In genomic region chr1:145965119-145965744, GRCh38 we compare ENCODE assay signal across 1 cellular context.
TF ChIP-seq lines count a peak whose summit lies in the region.

No MANE protein-coding gene starts in this region.

TF ChIP-seq in H1, 55 proteins besides CTCF, POLR2A, EP300 and RAD21:
- no peak for TF ChIP-seq ATF3 (IDR thresholded peaks at IDR 0.05; ENCODE audit: insufficient read depth, low read depth, low read length)
- TF ChIP-seq, protein P1, sequence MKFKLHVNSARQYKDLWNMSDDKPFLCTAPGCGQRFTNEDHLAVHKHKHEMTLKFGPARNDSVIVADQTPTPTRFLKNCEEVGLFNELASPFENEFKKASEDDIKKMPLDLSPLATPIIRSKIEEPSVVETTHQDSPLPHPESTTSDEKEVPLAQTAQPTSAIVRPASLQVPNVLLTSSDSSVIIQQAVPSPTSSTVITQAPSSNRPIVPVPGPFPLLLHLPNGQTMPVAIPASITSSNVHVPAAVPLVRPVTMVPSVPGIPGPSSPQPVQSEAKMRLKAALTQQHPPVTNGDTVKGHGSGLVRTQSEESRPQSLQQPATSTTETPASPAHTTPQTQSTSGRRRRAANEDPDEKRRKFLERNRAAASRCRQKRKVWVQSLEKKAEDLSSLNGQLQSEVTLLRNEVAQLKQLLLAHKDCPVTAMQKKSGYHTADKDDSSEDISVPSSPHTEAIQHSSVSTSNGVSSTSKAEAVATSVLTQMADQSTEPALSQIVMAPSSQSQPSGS (IDR thresholded peaks at IDR 0.05; ENCODE audit: low read length), result no peak
- no peak for TF ChIP-seq RBBP5 (IDR thresholded peaks at IDR 0.05; ENCODE audit: borderline replicate concordance, low read depth, low read length)
- no peak for TF ChIP-seq RFX5 (IDR thresholded peaks at IDR 0.05; ENCODE audit: borderline replicate concordance, low read depth, low read length)
- TF ChIP-seq SP1 (IDR thresholded peaks at IDR 0.05; ENCODE audit: low read depth, low read length), result no peak
- no peak for TF ChIP-seq JUN (IDR thresholded peaks at IDR 0.05; ENCODE audit: low read depth, low read length)
- no peak for TF ChIP-seq PHF8 (conservative IDR thresholded peaks at IDR 0.05; ENCODE audit: low read depth, low read length)
- TF ChIP-seq NANOG (IDR thresholded peaks at IDR 0.05; ENCODE audit: insufficient read depth, low read depth, low read length, poor library complexity, severe bottlenecking), result no peak
- no peak for TF ChIP-seq BRCA1 (IDR thresholded peaks at IDR 0.05; ENCODE audit: low read depth, low read length)
- TF ChIP-seq SAP30 (IDR thresholded peaks at IDR 0.05; ENCODE audit: insufficient read depth, insufficient replicate concordance, low read length), result no peak
- no peak for TF ChIP-seq BACH1 (IDR thresholded peaks at IDR 0.05; ENCODE audit: low read length)
- no peak for TF ChIP-seq TBP (IDR thresholded peaks at IDR 0.05; ENCODE audit: low read depth, low read length)
- TF ChIP-seq SP4 (IDR thresholded peaks at IDR 0.05; ENCODE audit: low read length), result no peak
- TF ChIP-seq RXRA (IDR thresholded peaks at IDR 0.05; ENCODE audit: insufficient read depth, low read depth, low read length), result no peak
- TF ChIP-seq RNF2 (IDR thresholded peaks at IDR 0.05; ENCODE audit: borderline replicate concordance, low read depth, low read length, missing control alignments, poor library complexity, severe bottlenecking), result no peak
- TF ChIP-seq, protein P2, sequence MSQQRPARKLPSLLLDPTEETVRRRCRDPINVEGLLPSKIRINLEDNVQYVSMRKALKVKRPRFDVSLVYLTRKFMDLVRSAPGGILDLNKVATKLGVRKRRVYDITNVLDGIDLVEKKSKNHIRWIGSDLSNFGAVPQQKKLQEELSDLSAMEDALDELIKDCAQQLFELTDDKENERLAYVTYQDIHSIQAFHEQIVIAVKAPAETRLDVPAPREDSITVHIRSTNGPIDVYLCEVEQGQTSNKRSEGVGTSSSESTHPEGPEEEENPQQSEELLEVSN (IDR thresholded peaks at IDR 0.05), result no peak
- TF ChIP-seq CHD2 (IDR thresholded peaks at IDR 0.05; ENCODE audit: low read length), result no peak
- no peak for TF ChIP-seq GABPA (IDR thresholded peaks at IDR 0.05; ENCODE audit: borderline replicate concordance, insufficient read depth, low read length)
